In the genomic region with DNA sequence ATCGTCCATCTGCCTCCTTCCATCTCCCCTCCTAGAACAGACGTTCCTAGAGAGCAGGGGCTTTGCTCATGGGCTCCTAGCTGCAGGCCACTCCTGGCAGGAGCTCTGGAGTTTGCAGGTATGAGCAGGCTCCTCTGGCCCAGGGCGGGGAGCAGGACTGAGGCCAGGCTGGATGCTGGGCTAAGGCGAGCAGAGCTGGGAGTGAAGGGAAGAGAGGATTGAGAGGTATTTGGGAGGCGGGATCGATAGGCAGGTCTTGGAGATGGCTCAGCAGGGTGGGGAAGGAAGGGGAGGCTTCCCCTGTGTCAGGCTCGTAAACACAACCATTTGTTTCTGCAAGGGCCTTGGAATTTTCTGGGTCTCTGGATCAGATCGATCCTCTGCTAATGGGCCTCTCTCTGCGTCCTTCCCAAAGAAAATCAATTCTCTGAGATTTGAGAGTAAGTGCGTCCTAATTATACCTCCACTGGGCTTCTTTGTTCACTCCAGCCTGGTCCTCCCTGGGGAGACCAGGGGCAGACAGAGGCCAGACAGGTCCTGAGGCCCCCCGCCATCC, we compare ENCODE assay signal across 22 cellular contexts.
"Had no signal": no experiment of that assay in that cellular context is flagged by ENCODE, and none has a peak within 500 bp of the region (broad histone marks: within the 10 kb centered on the region; RNA-seq: fewer than 3 reads in every experiment).

No MANE protein-coding gene starts in this region.

- DNase-seq: activated CD4-positive, alpha-beta T cell treated with anti-CD3 and anti-CD28 coated beads, Interleukin-2, amount 10 ng/mL, durations not matched to agents 24 days and 14 days; activated CD4-positive, CD25-positive, alpha-beta regulatory T cell; activated CD8-positive, alpha-beta memory T cell treated with anti-CD3 and anti-CD28 coated beads, Interleukin-2, amount 50 U/mL, for 48 hours; activated CD8-positive, alpha-beta T cell treated with anti-CD3 and anti-CD28 coated beads, Interleukin-2, amount 10 ng/mL, durations not matched to agents 7 days and 5 days; activated gamma-delta T cell treated with Interleukin-2 at 50 U/mL for 16 hours; activated naive CD8-positive, alpha-beta T cell treated with anti-CD3 and anti-CD28 coated beads for 36 hours; activated T-cell treated with anti-CD3 and anti-CD28 coated beads, Interleukin-2, amount 50 U/mL, for 72 hours; brain microvascular endothelial cell; cortex of kidney; effector CD4-positive, alpha-beta T cell; foreskin fibroblast; left ventricle myocardium inferior; mucosa of descending colon; naive thymus-derived CD4-positive, alpha-beta T cell; nucleus accumbens; posterior cingulate gyrus; stimulated activated CD4-positive, alpha-beta T cell treated with anti-CD3 and anti-CD28 coated beads, Interleukin-15, amount 100 ng/mL, for 24 hours; stimulated activated CD4-positive, alpha-beta T cell treated with anti-CD3 and anti-CD28 coated beads, Interleukin-4, amount 100 ng/mL, for 1 hour; stimulated activated naive B cell treated with anti-CD40 and anti-IgM and Interleukin-4, amounts not matched to agents 10 μg/mL and 1 μg/mL and 100 μg/mL, for 72 hours; T-helper 2 cell; tibial artery had no signal

- H3K4me3 ChIP-seq: left ventricle myocardium inferior, mucosa of descending colon, right atrium auricular region, tibial artery had no signal

- H3K36me3 ChIP-seq: brain microvascular endothelial cell, left ventricle myocardium inferior, right atrium auricular region, tibial artery had no signal

- H3K4me1 ChIP-seq: left ventricle myocardium inferior, right atrium auricular region, tibial artery had no signal

- H3K27ac ChIP-seq: brain microvascular endothelial cell, left ventricle myocardium inferior, right atrium auricular region, tibial artery had no signal

- H3K9me3 ChIP-seq: mucosa of descending colon, right atrium auricular region had no signal

- H3K27me3 ChIP-seq: brain microvascular endothelial cell, right atrium auricular region had no signal
